ENCODE assay signal across 14 cellular contexts in the genomic region with DNA sequence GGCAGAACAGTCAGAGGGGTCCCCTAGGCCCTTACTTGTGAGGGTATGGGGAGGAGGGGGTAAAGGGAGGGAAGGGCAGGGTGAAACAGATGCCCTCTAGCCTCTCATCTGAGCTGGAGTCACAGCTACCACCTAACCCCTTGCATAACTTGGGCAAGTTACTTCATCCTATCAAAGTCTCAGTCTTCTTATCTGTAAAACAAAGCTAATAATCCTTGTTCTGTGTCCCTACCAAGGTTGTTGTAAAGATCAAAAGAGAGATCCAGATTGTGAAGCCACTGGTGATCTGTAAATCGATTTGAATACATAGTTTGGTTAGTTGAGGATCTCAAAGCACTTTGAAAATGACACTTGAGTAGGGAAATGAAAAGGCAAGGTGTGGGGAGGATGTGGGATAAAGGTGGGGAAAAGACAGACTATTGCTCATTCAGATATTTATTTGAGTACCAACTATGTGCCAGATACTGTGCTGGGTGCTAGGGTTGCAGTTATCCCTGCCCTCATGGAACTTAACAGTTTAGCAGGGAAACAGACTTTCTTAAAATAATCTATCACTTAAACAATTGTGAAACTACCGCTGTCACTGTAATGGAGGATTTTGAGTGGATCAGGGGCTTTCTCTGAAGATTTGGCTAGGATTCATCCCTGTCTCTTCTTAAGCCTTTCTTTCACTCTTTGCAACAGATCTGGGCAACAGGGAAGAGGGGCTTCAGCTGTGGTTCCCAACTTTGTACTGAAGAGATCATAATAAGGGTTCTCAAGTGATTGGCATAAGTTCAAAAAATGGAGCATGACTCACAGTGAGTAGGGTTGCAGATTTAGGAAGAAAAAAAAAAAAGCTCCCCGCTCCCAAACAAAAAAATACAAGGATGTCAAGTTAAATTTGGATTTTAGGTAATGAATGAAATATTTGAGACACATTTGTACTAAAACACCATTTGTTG. TPM values are rescaled to one million over a fixed set of nuclear protein-coding genes. Genes with fewer than 3 reads are reported as not detected.
DNase-seq lines count a peak whose midpoint lies in the region; ATAC-seq, FAIRE-seq and TF ChIP-seq lines count a peak whose summit lies in the region.
"Had no signal": no experiment of that assay in that cellular context is flagged by ENCODE, and none has a peak within 500 bp of the region (broad histone marks: within the 10 kb centered on the region; RNA-seq: fewer than 3 reads in every experiment).

No MANE protein-coding gene starts in this region.

- H3K4me3 ChIP-seq in A673 (ENCODE audit: low read depth, low read length, poor library complexity, severe bottlenecking) (no peak overlapping the region), fibroblast of lung (replicated peaks in 1 of 4; ENCODE audit: control extremely low read depth in 1 of 4, insufficient read depth in 1 of 4, low read depth in 3 of 4, low read length in 4 of 4) (no peak overlapping the region), kidney (ENCODE audit: low read length in 2 of 2) (no peak overlapping the region)

- H3K9me3 ChIP-seq in A673 (ENCODE audit: low read depth, low read length, poor library complexity, severe bottlenecking) (no peaks in the 10 kb centered on the region), T-helper 17 cell (ENCODE audit: control insufficient read depth, low read length, poor library complexity, severe bottlenecking) (no peaks in the 10 kb centered on the region), fibroblast of lung (ENCODE audit: control insufficient read depth, insufficient read depth, low read depth, low read length) (no peaks in the 10 kb centered on the region), kidney (ENCODE audit: control insufficient read depth in 1 of 2, low read length in 2 of 2) (no peaks in the 10 kb centered on the region)

- ATAC-seq in T-helper 17 cell: no peak
- no peak for ATAC-seq in HG03571 (IDR thresholded peaks at IDR 0.05; ENCODE audit: unreplicated experiment)

- H4K20me1 ChIP-seq in fibroblast of lung (ENCODE audit: control insufficient read depth, extremely low read depth, insufficient read depth, low read length): no peaks in the 10 kb centered on the region

- H3K36me3 ChIP-seq in A673 (ENCODE audit: insufficient read depth, low read length, poor library complexity, severe bottlenecking): no peaks in the 10 kb centered on the region
- H3K36me3 ChIP-seq in fibroblast of lung (ENCODE audit: control insufficient read depth, insufficient read depth, low read length): no peaks in the 10 kb centered on the region
- peaks cover 0 to 3% of the 10 kb centered on the region in 2 donors for H3K36me3 ChIP-seq in kidney (ENCODE audit: control insufficient read depth in 1 of 2, insufficient read depth in 2 of 2, low read length in 2 of 2)

- peak overlapping the region; percentile 19 for H3K4me2 ChIP-seq in fibroblast of lung (ENCODE audit: extremely low read depth, insufficient read depth, low read length)

- no peak overlapping the region for H2AFZ ChIP-seq in fibroblast of lung (ENCODE audit: low read length)

- H3K27me3 ChIP-seq in A673 (replicated peaks; ENCODE audit: insufficient read depth, low read depth, low read length, poor library complexity) (no peaks in the 10 kb centered on the region), fibroblast of lung (ENCODE audit: control insufficient read depth, insufficient read depth, low read length) (no peaks in the 10 kb centered on the region)

- no peaks in the 10 kb centered on the region for H3K27me3 Mint-ChIP-seq in T-helper 17 cell
- H3K27me3 Mint-ChIP-seq: T-cell had no signal

- H3K27ac ChIP-seq in A673 (ENCODE audit: low read depth, low read length, poor library complexity, severe bottlenecking) (no peak overlapping the region), fibroblast of lung (ENCODE audit: insufficient read depth, low read length) (no peak overlapping the region), kidney (ENCODE audit: low read depth in 2 of 2, low read length in 2 of 2) (no peak overlapping the region)

- BruUV-seq in A673 (replicated peaks; lab: Mats Ljungman, UMichigan): no TSS peak

- no peaks in the 10 kb centered on the region for H3K79me2 ChIP-seq in fibroblast of lung (ENCODE audit: control insufficient read depth, insufficient read depth, low read length)

- no peak overlapping the region for H3K4me3 Mint-ChIP-seq in T-helper 17 cell
- H3K4me3 Mint-ChIP-seq: T-cell had no signal

- CTCF ChIA-PET in A673 (lab: Charles Lee): no interaction called here

- no peak for FAIRE-seq in kidney (lab: Jason Lieb, UNC)

- H3K27ac Mint-ChIP-seq in T-helper 17 cell: peak overlapping the region; percentile 74

- H3K9ac ChIP-seq in fibroblast of lung (ENCODE audit: insufficient read depth, low read length) (no peak overlapping the region), kidney (ENCODE audit: low read length in 2 of 2) (no peak overlapping the region)

- H3K36me3 Mint-ChIP-seq in T-helper 17 cell (ENCODE audit: low read depth): peaks cover 3% of the 10 kb centered on the region

- intact Hi-C loops in A673 (cut with micrococcal nuclease; ENCODE audit: unreplicated experiment): no loop called here
- intact Hi-C loops in kidney (cut with DNase I): no loop called here

- DNase-seq in A673 (ENCODE audit: low spot score): peak; percentile 28
- DNase-seq in Daoy (ENCODE audit: low read depth): peak; percentile 39
- no peak for DNase-seq in T-helper 17 cell
- peak; percentile 64 to 76 for DNase-seq in fibroblast of lung (ENCODE audit: low read depth in 2 of 2)
- no peak for DNase-seq in NCI-H1436 (lab: John Stamatoyannopoulos, UW)
- DNase-seq in stimulated activated naive CD4-positive, alpha-beta T cell (lab: John Stamatoyannopoulos, UW): no peak
- DNase-seq in kidney: no peak
- DNase-seq: anterior cingulate cortex, COR-L47, NCI-H2081, T-cell had no signal

- H3K4me1 ChIP-seq in A673 (ENCODE audit: insufficient read depth, low read length, poor library complexity, severe bottlenecking) (no peaks in the 10 kb centered on the region), fibroblast of lung (ENCODE audit: control insufficient read depth, extremely low read depth, insufficient read depth, low read length) (peaks cover 7% of the 10 kb centered on the region), kidney (ENCODE audit: control insufficient read depth in 1 of 2, insufficient read depth in 1 of 2, low read depth in 1 of 2, low read length in 2 of 2) (no peaks in the 10 kb centered on the region)

- peaks cover 13% of the 10 kb centered on the region for H3K4me1 Mint-ChIP-seq in T-helper 17 cell

- POLR2A ChIA-PET in A673 (lab: Charles Lee; ENCODE audit: low non-redundant PET): no interaction called here

- TF ChIP-seq CTCF in A673 (conservative IDR thresholded peaks at IDR 0.05; ENCODE audit: low read depth, low read length) (no peak), fibroblast of lung (conservative IDR thresholded peaks at IDR 0.05 in 1 of 2, IDR thresholded peaks at IDR 0.05 in 1 of 2; ENCODE audit: low read depth in 1 of 2, low read length in 2 of 2) (no peak), kidney (IDR thresholded peaks at IDR 0.05; ENCODE audit: borderline replicate concordance, extremely low read depth, insufficient read depth) (no peak)

RNA-seq across cellular contexts. Expression of gene HEATR9, which starts 3.0 kb away (rescaled TPM):
- total RNA-seq in A673 (2021) (not detected in 2 replicates), T-helper 17 cell (under 1 TPM in 1 of 2 donors, not detected in 1; 0.50 TPM), fibroblast of lung (not detected in 2 replicates), kidney (0.16 TPM)
- not detected in 2 replicates for total RNA-seq in Daoy (2014; rRNA removed; shearing (Covaris generic))
- polyA plus RNA-seq in fibroblast of lung (not detected in 2 replicates), kidney (ENCODE audit: insufficient read depth, low read depth, low replicate concordance) (not detected)
- not detected in 2 replicates for polyA plus RNA-seq in fibroblast of lung (2012)
- not detected in 2 replicates for polyA minus RNA-seq in fibroblast of lung (ENCODE audit: low replicate concordance)
- total RNA-seq: pulmonary artery endothelial cell, subcutaneous adipose tissue had no signal

RNA-seq across cellular contexts. Expression of gene CCL5, which starts 14.5 kb away (rescaled TPM):
- total RNA-seq in A673 (2021) (not detected in 2 replicates), T-helper 17 cell (100 to 1,000 TPM in 1 of 2 donors, 10 to 100 TPM in 1; 15.6 to 202 TPM), fibroblast of lung (not detected in 2 replicates), kidney (10.3 TPM)
- total RNA-seq in Daoy (2014; rRNA removed; shearing (Covaris generic)): 9.0 and 14.4 TPM in 2 replicates
- polyA plus RNA-seq in fibroblast of lung (0.03 and 0.07 TPM in 2 replicates), kidney (ENCODE audit: insufficient read depth, low read depth, low replicate concordance) (4.2 TPM)
- not detected in 2 replicates for polyA plus RNA-seq in fibroblast of lung (2012)
- not detected in 2 replicates for polyA minus RNA-seq in fibroblast of lung (ENCODE audit: low replicate concordance)

RNA-seq across cellular contexts. Expression of gene TAF15, which starts 56.4 kb away (rescaled TPM):
- 108 TPM in 2 replicates for total RNA-seq in A673 (2021)
- total RNA-seq in Daoy (2014; rRNA removed; shearing (Covaris generic)): 12.1 and 15.9 TPM in 2 replicates
- 100 to 1,000 TPM; 153 to 165 TPM for total RNA-seq in T-helper 17 cell
- 57.8 and 84.1 TPM in 2 replicates for total RNA-seq in fibroblast of lung
- polyA plus RNA-seq in fibroblast of lung: 22.9 and 30.5 TPM in 2 replicates
- polyA plus RNA-seq in fibroblast of lung (2012): 144 and 199 TPM in 2 replicates
- 37.2 and 39.4 TPM in 2 replicates for polyA minus RNA-seq in fibroblast of lung (ENCODE audit: low replicate concordance)
- total RNA-seq in kidney: 149 TPM
- 66.3 TPM for polyA plus RNA-seq in kidney (ENCODE audit: insufficient read depth, low read depth, low replicate concordance)

Comparison
In these comparisons a context has a peak if more than half of its experiments do, and no peak if none do; other contexts are left out.
1. DNase-seq: peak in A673 (single experiment), Daoy (single experiment) and fibroblast of lung (2 of 2); none in T-helper 17 cell (0 of 3), NCI-H1436 (single experiment), stimulated activated naive CD4-positive, alpha-beta T cell (0 of 6) and kidney (single experiment).